8 cellular contexts compared by ENCODE assay signal in genomic region chr7:32890010-32890552, GRCh38. TPM values are rescaled to one million over a fixed set of nuclear protein-coding genes. Genes with fewer than 3 reads are reported as not detected.
DNase-seq lines count a peak whose midpoint lies in the region; ATAC-seq, FAIRE-seq and TF ChIP-seq lines count a peak whose summit lies in the region.

No MANE protein-coding gene starts in this region.

- H3K27ac Mint-ChIP-seq in neural crest cell (ENCODE audit: unreplicated experiment): peak overlapping the region; percentile 99

- FAIRE-seq in endothelial cell of umbilical vein (lab: Jason Lieb, UNC): no peak

- H3K4me1 ChIP-seq in left ventricle myocardium inferior (peaks cover 71% of the 10 kb centered on the region), endothelial cell of umbilical vein (ENCODE audit: control insufficient read depth, extremely low read depth, insufficient read depth, low read length) (peaks cover 46% of the 10 kb centered on the region)

- BruUV-seq in endothelial cell of umbilical vein (replicated peaks; lab: Mats Ljungman, UMichigan): no TSS peak

- no peaks in the 10 kb centered on the region for H3K9me3 Mint-ChIP-seq in neural crest cell

- H3K9me1 ChIP-seq in endothelial cell of umbilical vein (replicated peaks; ENCODE audit: control insufficient read depth, extremely low read depth, insufficient read depth, low read length): no peaks in the 10 kb centered on the region

- intact Hi-C loops in left ventricle myocardium inferior (cut with micrococcal nuclease): loop anchor here (10.0 kb wide), 1 partner anchor 55 kb away; no protein-coding TSS in a partner anchor
- intact Hi-C loops in left ventricle myocardium superior (cut with micrococcal nuclease): no loop called here
- intact Hi-C loops in endothelial cell of umbilical vein (cut with micrococcal nuclease): loop anchor here (5.0 kb wide), 1 partner anchor 837 kb away; no protein-coding TSS in a partner anchor

- H3K36me3 ChIP-seq in left ventricle myocardium inferior (no peaks in the 10 kb centered on the region), endothelial cell of umbilical vein (ENCODE audit: control insufficient read depth in 2 of 2, extremely low read depth in 1 of 2, insufficient read depth in 2 of 2, low read length in 2 of 2) (no peaks in the 10 kb centered on the region)

- no peaks in the 10 kb centered on the region for H3K9me3 ChIP-seq in left ventricle myocardium inferior (replicated peaks)
- H3K9me3 ChIP-seq in endothelial cell of umbilical vein (replicated peaks; ENCODE audit: control insufficient read depth, insufficient read depth, low read length): no peaks in the 10 kb centered on the region

- dilution Hi-C loops in endothelial cell of umbilical vein (cut with MboI; ENCODE audit: extremely low pct_ligation_motif_present, low sequenced_read_pairs): no loop called here

- DNase-seq in left ventricle myocardium inferior (no peak), left ventricle myocardium superior (no peak), SK-MEL-5 (ENCODE audit: low read depth, low spot score) (peak; percentile 58), endothelial cell of umbilical vein (ENCODE audit: low read depth, low spot score) (peak; percentile 83), neural crest cell (ENCODE audit: low read depth, low spot score) (no peak), NCI-H1436 (lab: John Stamatoyannopoulos, UW) (no peak), UCSD-AML1 (lab: John Stamatoyannopoulos, UW; ENCODE audit: unreplicated experiment) (no peak)
- DNase-seq in activated CD4-positive, alpha-beta T cell treated with anti-CD3 and anti-CD28 coated beads, Interleukin-2, amount 50 U/mL, for 1 hour: no peak

- peak overlapping the region; percentile 84 for H3K4me3 ChIP-seq in left ventricle myocardium inferior
- H3K4me3 ChIP-seq in endothelial cell of umbilical vein (replicated peaks in 1 of 3; ENCODE audit: insufficient read depth in 1 of 3, low read depth in 1 of 3, low read length in 3 of 3): peak overlapping the region; percentile 76 to 96 (median 90)

- peaks cover 59% of the 10 kb centered on the region for H3K79me2 ChIP-seq in endothelial cell of umbilical vein (ENCODE audit: control insufficient read depth, insufficient read depth, low read length)

- H3K9ac ChIP-seq in endothelial cell of umbilical vein (replicated peaks; ENCODE audit: extremely low read depth, insufficient read depth, low read length): peak overlapping the region; percentile 100

- H2AFZ ChIP-seq in endothelial cell of umbilical vein (ENCODE audit: low read depth, low read length): no peak overlapping the region

- in situ Hi-C loops in SK-MEL-5 (cut with HindIII; ENCODE audit: low pct_unique_long_range_greater_than_20kb, low sequenced_read_pairs): no loop called here

- no peak for ATAC-seq in left ventricle myocardium superior

- peaks cover 13% of the 10 kb centered on the region for H4K20me1 ChIP-seq in endothelial cell of umbilical vein (replicated peaks; ENCODE audit: control insufficient read depth, extremely low read depth, insufficient read depth, low read length)

- TF ChIP-seq CTCF in left ventricle myocardium inferior (IDR thresholded peaks at IDR 0.05; ENCODE audit: borderline replicate concordance): no peak
- TF ChIP-seq CTCF in endothelial cell of umbilical vein (IDR thresholded peaks at IDR 0.05; ENCODE audit: extremely low read depth in 1 of 2, insufficient read depth in 1 of 2, low read depth in 1 of 2, low read length in 2 of 2): no peak
- TF ChIP-seq CTCF in neural crest cell (conservative IDR thresholded peaks at IDR 0.05): no peak

- TF ChIP-seq POLR2A in endothelial cell of umbilical vein (IDR thresholded peaks at IDR 0.05; ENCODE audit: low read depth, low read length): no peak

- CTCF ChIA-PET in endothelial cell of umbilical vein (lab: Charles Lee): interaction anchor here (1.0 to 5.0 kb wide), 4 partner anchors 44 to 90 kb away, joined by 3 to 39 read pairs (median 8); no protein-coding TSS in a partner anchor

- H3K4me1 Mint-ChIP-seq in neural crest cell: peaks cover 64% of the 10 kb centered on the region

- H3K27me3 ChIP-seq in left ventricle myocardium inferior (ENCODE audit: low read depth) (no peaks in the 10 kb centered on the region), endothelial cell of umbilical vein (ENCODE audit: control insufficient read depth in 2 of 2, insufficient read depth in 2 of 2, low read length in 2 of 2) (no peaks in the 10 kb centered on the region)

- H3K36me3 Mint-ChIP-seq in neural crest cell (ENCODE audit: low read depth): no peaks in the 10 kb centered on the region

- peak overlapping the region; percentile 98 for H3K4me3 Mint-ChIP-seq in neural crest cell

- peaks cover 4% of the 10 kb centered on the region for H3K27me3 Mint-ChIP-seq in neural crest cell (ENCODE audit: low read depth)

- H3K27ac ChIP-seq in left ventricle myocardium inferior (replicated peaks) (peak overlapping the region; percentile 98), endothelial cell of umbilical vein (ENCODE audit: insufficient read depth, low read depth, low read length) (peak overlapping the region; percentile 97)

- POLR2A ChIA-PET in endothelial cell of umbilical vein (lab: Charles Lee): no interaction called here

- peak overlapping the region; percentile 97 for H3K4me2 ChIP-seq in endothelial cell of umbilical vein (ENCODE audit: insufficient read depth, low read length)

TF ChIP-seq in endothelial cell of umbilical vein, 7 proteins besides CTCF, POLR2A, EP300 and RAD21:
- TF ChIP-seq GATA2 (IDR thresholded peaks at IDR 0.05; ENCODE audit: insufficient read depth, insufficient read length, low read depth, low read length): no peak
- TF ChIP-seq MYC (IDR thresholded peaks at IDR 0.05; ENCODE audit: low read depth, low read length): no peak
- TF ChIP-seq, protein P1, sequence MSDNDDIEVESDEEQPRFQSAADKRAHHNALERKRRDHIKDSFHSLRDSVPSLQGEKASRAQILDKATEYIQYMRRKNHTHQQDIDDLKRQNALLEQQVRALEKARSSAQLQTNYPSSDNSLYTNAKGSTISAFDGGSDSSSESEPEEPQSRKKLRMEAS (IDR thresholded peaks at IDR 0.05; ENCODE audit: insufficient read depth, insufficient read length): no peak
- TF ChIP-seq FOS (IDR thresholded peaks at IDR 0.05; ENCODE audit: borderline replicate concordance, insufficient read depth, low read length): no peak
- TF ChIP-seq POLR2AphosphoS5 (IDR thresholded peaks at IDR 0.05; ENCODE audit: insufficient read depth, low read depth, low read length): no peak
- TF ChIP-seq EZH2 (IDR thresholded peaks at IDR 0.05; ENCODE audit: borderline replicate concordance, low read depth, low read length, severe bottlenecking): no peak
- no peak for TF ChIP-seq JUN (IDR thresholded peaks at IDR 0.05; ENCODE audit: borderline replicate concordance, insufficient read depth, insufficient read length, low read depth)

RNA-seq across cellular contexts. Expression of gene KBTBD2, which starts 1.5 kb away (rescaled TPM):
- 25.3 TPM for total RNA-seq in left ventricle myocardium inferior
- total RNA-seq in left ventricle myocardium superior: 25.5 TPM
- total RNA-seq in SK-MEL-5 (2014; rRNA removed; shearing (Covaris generic)): 74.9 and 76.4 TPM in 2 replicates
- polyA plus RNA-seq in SK-MEL-5 (2015; cell fraction: cytosol; rRNA removed): 41.1 and 52.8 TPM in 2 replicates
- polyA plus RNA-seq in SK-MEL-5 (2015; cell fraction: nucleus; rRNA removed): 43.4 and 70.5 TPM in 2 replicates
- total RNA-seq in endothelial cell of umbilical vein: 36.6 and 37.0 TPM in 2 replicates
- polyA plus RNA-seq in endothelial cell of umbilical vein: 19.8 and 24.8 TPM in 2 replicates
- 21.3 and 23.0 TPM in 2 replicates for polyA plus RNA-seq in endothelial cell of umbilical vein (2011; cell fraction: cytosol; rRNA removed)
- polyA plus RNA-seq in endothelial cell of umbilical vein (2011; cell fraction: nucleus; rRNA removed): 44.7 and 52.5 TPM in 2 replicates
- 27.1 and 32.1 TPM in 2 replicates for polyA plus RNA-seq in endothelial cell of umbilical vein (2012)
- polyA minus RNA-seq in endothelial cell of umbilical vein: 51.4 and 51.5 TPM in 2 replicates
- polyA minus RNA-seq in endothelial cell of umbilical vein (2011; cell fraction: cytosol; rRNA and poly(A)+ RNA removed): 16.2 TPM
- 65.4 and 86.4 TPM in 2 replicates for polyA minus RNA-seq in endothelial cell of umbilical vein (2011; cell fraction: nucleus; rRNA and poly(A)+ RNA removed)
- total RNA-seq in neural crest cell: 40.9 and 41.3 TPM in 2 replicates

Comparison
In these comparisons a context has a peak if more than half of its experiments do, and no peak if none do; other contexts are left out.
1. DNase-seq: peak in SK-MEL-5 (single experiment) and endothelial cell of umbilical vein (single experiment); none in left ventricle myocardium inferior (single experiment), left ventricle myocardium superior (single experiment), neural crest cell (single experiment), NCI-H1436 (single experiment), UCSD-AML1 (single experiment) and activated CD4-positive, alpha-beta T cell treated with anti-CD3 and anti-CD28 coated beads, Interleukin-2, amount 50 U/mL, for 1 hour (single experiment).